Comparison of ENCODE assay signal across 10 cellular contexts in genomic region chr1:190436615-190437014, GRCh38. TPM values are rescaled to one million over a fixed set of nuclear protein-coding genes. Genes with fewer than 3 reads are reported as not detected.
DNase-seq lines count a peak whose midpoint lies in the region; ATAC-seq and TF ChIP-seq lines count a peak whose summit lies in the region.
"Had no signal": no experiment of that assay in that cellular context is flagged by ENCODE, and none has a peak within 500 bp of the region (broad histone marks: within the 10 kb centered on the region; RNA-seq: fewer than 3 reads in every experiment).

No MANE protein-coding gene starts in this region.

- ATAC-seq in HG02610 (IDR thresholded peaks at IDR 0.05; ENCODE audit: unreplicated experiment) = peak; percentile 56
- no peak for ATAC-seq in GM21381 (IDR thresholded peaks at IDR 0.05; ENCODE audit: unreplicated experiment)
- ATAC-seq in HG02840 (IDR thresholded peaks at IDR 0.05; ENCODE audit: low FRiP score, unreplicated experiment) = no peak
- ATAC-seq: natural killer cell treated with Interleukin-12 subunit alpha and Interleukin-12 subunit beta and Interleukin-15 and Interleukin-18, amount 100 ng/mL, for 72 hours had no signal

- TF ChIP-seq CTCF in foreskin fibroblast (IDR thresholded peaks at IDR 0.05; ENCODE audit: low read depth, low read length) = no peak

- DNase-seq in D341Med (ENCODE audit: low spot score) (peak; percentile 27), RPMI7951 (ENCODE audit: low read depth) (peak; percentile 9), foreskin fibroblast (peak; percentile 7 to 66), GOT3 (lab: John Stamatoyannopoulos, UW) (no peak)
- no peak for DNase-seq in stimulated activated CD4-positive, alpha-beta T cell treated with anti-CD3 and anti-CD28 coated beads, Interleukin-2, amount 100 ng/mL, for 48 hours
- DNase-seq: caudate nucleus had no signal

- H3K4me3 ChIP-seq in foreskin fibroblast (ENCODE audit: low read depth in 1 of 2, low read length in 2 of 2) = no peak overlapping the region

RNA-seq across cellular contexts. Expression of gene BRINP3, which starts 41.0 kb away (rescaled TPM):
- not detected in 2 replicates for total RNA-seq in RPMI7951 (2014; rRNA removed; shearing (Covaris generic))
- total RNA-seq: natural killer cell treated with Interleukin-12 subunit alpha and Interleukin-12 subunit beta and Interleukin-15 and Interleukin-18, amount 100 ng/mL, for 72 hours had no signal

Comparison
In these comparisons a context has a peak if more than half of its experiments do, and no peak if none do; other contexts are left out.
1. DNase-seq: peak in D341Med (single experiment), RPMI7951 (single experiment) and foreskin fibroblast (2 of 2); none in GOT3 (single experiment) and stimulated activated CD4-positive, alpha-beta T cell treated with anti-CD3 and anti-CD28 coated beads, Interleukin-2, amount 100 ng/mL, for 48 hours (0 of 2).